In the genomic region with DNA sequence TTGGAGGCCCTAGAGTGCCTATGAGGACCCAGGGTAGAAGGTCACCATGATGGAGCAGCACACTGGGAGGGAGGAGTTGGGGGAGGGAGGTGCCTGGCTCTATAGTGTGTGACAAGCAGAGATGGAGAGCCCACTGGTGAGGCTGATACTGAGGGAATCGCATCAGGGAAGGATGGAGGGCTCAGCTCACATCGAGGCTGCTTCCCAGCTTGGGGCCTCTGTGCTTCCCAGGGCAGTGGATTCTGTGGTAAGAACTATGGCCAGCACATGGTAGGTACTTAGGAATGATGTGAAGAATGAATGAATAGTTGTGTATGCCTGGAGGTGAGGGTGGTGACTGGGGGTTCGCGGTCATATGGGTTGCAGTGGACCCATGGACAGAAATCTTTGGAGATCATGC, we compare ENCODE assay signal across 17 cellular contexts. TPM values are rescaled to one million over a fixed set of nuclear protein-coding genes. Genes with fewer than 3 reads are reported as not detected.
DNase-seq lines count a peak whose midpoint lies in the region; ATAC-seq and TF ChIP-seq lines count a peak whose summit lies in the region.
"Had no signal": no experiment of that assay in that cellular context is flagged by ENCODE, and none has a peak within 500 bp of the region (broad histone marks: within the 10 kb centered on the region; RNA-seq: fewer than 3 reads in every experiment).

No MANE protein-coding gene starts in this region.

- no peaks in the 10 kb centered on the region for H4K20me1 ChIP-seq in H9 (ENCODE audit: control insufficient read depth, insufficient read depth, insufficient read length)

- H2AFZ ChIP-seq in H9 (ENCODE audit: low read length), result no peak overlapping the region

- intact Hi-C loops in upper lobe of right lung (cut with DNase I), result no loop called here

- H3K4me2 ChIP-seq in H9 (ENCODE audit: insufficient read depth, insufficient read length, low read length), result no peak overlapping the region

- peak overlapping the region in 3 of 5 donors; percentile 61 to 67 (median 65) for H3K4me3 ChIP-seq in subcutaneous abdominal adipose tissue (ENCODE audit: low read depth in 1 of 5, low read length in 5 of 5)
- no peak overlapping the region for H3K4me3 ChIP-seq in upper lobe of right lung

- no peak overlapping the region for H2BK12ac ChIP-seq in H9 (ENCODE audit: insufficient read length, low read depth, low read length)

- no peak overlapping the region for H2BK20ac ChIP-seq in H9 (ENCODE audit: low read depth, low read length, poor library complexity, severe bottlenecking)

- H3K4me1 ChIP-seq in H9 (ENCODE audit: insufficient read depth, low read length) (no peaks in the 10 kb centered on the region; the same call in 1 of the 2 replicates), subcutaneous abdominal adipose tissue (ENCODE audit: control insufficient read depth in 5 of 5, insufficient read depth in 5 of 5, low read length in 5 of 5) (peaks cover 11 to 79% (median 65%) of the 10 kb centered on the region in 5 donors), upper lobe of right lung (peaks cover 20% of the 10 kb centered on the region)

- no peak overlapping the region for H3K9ac ChIP-seq in H9 (ENCODE audit: extremely low read depth, insufficient read length, low read length)
- no peak overlapping the region for H3K9ac ChIP-seq in subcutaneous abdominal adipose tissue (ENCODE audit: low read length in 5 of 5)

- H3K27ac ChIP-seq in H9 (ENCODE audit: insufficient read length, low read depth, low read length) (no peak overlapping the region), angular gyrus (ENCODE audit: low read depth, low read length) (peak overlapping the region; percentile 11), subcutaneous abdominal adipose tissue (ENCODE audit: low read depth, low read length) (peak overlapping the region; percentile 72), upper lobe of right lung (no peak overlapping the region)

- H3K4ac ChIP-seq in H9 (ENCODE audit: low read depth, low read length), result no peak overlapping the region

- H3K9me3 Mint-ChIP-seq in H9 (no peaks in the 10 kb centered on the region), mesothelial cell of epicardium (no peaks in the 10 kb centered on the region)
- H3K9me3 Mint-ChIP-seq: activated naive CD4-positive, alpha-beta T cell treated with anti-CD3 and anti-CD28 coated beads, Interleukin-2, amount 10 ng/mL, durations not matched to agents 7 days and 5 days had no signal

- H3K27me3 Mint-ChIP-seq in H9 (ENCODE audit: low read depth), result peaks cover 33% of the 10 kb centered on the region
- H3K27me3 Mint-ChIP-seq in mesothelial cell of epicardium (ENCODE audit: low read depth), result no peaks in the 10 kb centered on the region

- H4K5ac ChIP-seq in H9 (ENCODE audit: insufficient read length, low read depth, low read length), result no peak overlapping the region

- H4K8ac ChIP-seq in H9 (replicated peaks; ENCODE audit: insufficient read length, low read depth, low read length), result no peak overlapping the region

- ATAC-seq in upper lobe of right lung (no peak), GM18870 (IDR thresholded peaks at IDR 0.05; ENCODE audit: unreplicated experiment) (no peak)

- no peak overlapping the region for H2BK15ac ChIP-seq in H9 (ENCODE audit: low read depth, low read length)

- H3K27ac Mint-ChIP-seq in H9 (no peak overlapping the region), mesothelial cell of epicardium (no peak overlapping the region)
- H3K27ac Mint-ChIP-seq: activated naive CD4-positive, alpha-beta T cell treated with anti-CD3 and anti-CD28 coated beads, Interleukin-2, amount 10 ng/mL, durations not matched to agents 7 days and 5 days had no signal

- no peaks in the 10 kb centered on the region for H3K79me1 ChIP-seq in H9 (ENCODE audit: insufficient read depth, low read depth, low read length, poor library complexity, severe bottlenecking)

- TF ChIP-seq CTCF in H9 (conservative IDR thresholded peaks at IDR 0.05) (no peak), mesothelial cell of epicardium (IDR thresholded peaks at IDR 0.05; ENCODE audit: unreplicated experiment) (no peak), upper lobe of right lung (IDR thresholded peaks at IDR 0.05) (no peak)

- H4K91ac ChIP-seq in H9 (ENCODE audit: insufficient read length, low read depth, low read length), result no peak overlapping the region

- H3K9me3 ChIP-seq in H9 (ENCODE audit: control insufficient read depth, low read depth, low read length) (no peaks in the 10 kb centered on the region), subcutaneous abdominal adipose tissue (ENCODE audit: control insufficient read depth in 5 of 5, low read length in 5 of 5) (no peaks in the 10 kb centered on the region), upper lobe of right lung (no peaks in the 10 kb centered on the region)
- H3K9me3 ChIP-seq: SK-N-SH, testis had no signal

- no peak overlapping the region for H3K56ac ChIP-seq in H9 (ENCODE audit: insufficient read length, low read depth, low read length)

- no peak for DNase-seq in H9
- DNase-seq in mesothelial cell of epicardium (ENCODE audit: low spot score in 2 of 2, unreplicated experiment in 2 of 2), result no peak
- DNase-seq in T1000 (lab: John Stamatoyannopoulos, UW), result no peak
- no peak for DNase-seq in upper lobe of right lung
- DNase-seq: activated CD4-positive, alpha-beta T cell treated with anti-CD3 and anti-CD28 coated beads, Interleukin-2, amount 50 U/mL, for 1 hour; activated naive CD4-positive, alpha-beta T cell treated with anti-CD3 and anti-CD28 coated beads, Interleukin-2, amount 10 ng/mL, durations not matched to agents 7 days and 5 days; H7; hippocampal formation; midbrain; NCI-H1092; occipital lobe; SK-N-SH; stimulated activated CD4-positive, alpha-beta T cell treated with anti-CD3 and anti-CD28 coated beads, Interleukin-2, amount 100 ng/mL, for 48 hours; testis had no signal

- H3K36me3 Mint-ChIP-seq in H9 (ENCODE audit: insufficient read depth in 1 of 3, low read depth in 3 of 3), result no peaks in the 10 kb centered on the region
- no peaks in the 10 kb centered on the region for H3K36me3 Mint-ChIP-seq in mesothelial cell of epicardium
- H3K36me3 Mint-ChIP-seq: activated naive CD4-positive, alpha-beta T cell treated with anti-CD3 and anti-CD28 coated beads, Interleukin-2, amount 10 ng/mL, durations not matched to agents 7 days and 5 days had no signal

- no peaks in the 10 kb centered on the region for H3K79me2 ChIP-seq in H9 (ENCODE audit: insufficient read depth, low read length)

- H3K23me2 ChIP-seq in H9 (ENCODE audit: insufficient read length, low read depth, low read length, poor library complexity, severe bottlenecking), result peaks cover 10% of the 10 kb centered on the region

- no peak overlapping the region for H3T11ph ChIP-seq in H9 (ENCODE audit: low read length)

- H3K18ac ChIP-seq in H9 (ENCODE audit: insufficient read length, low read depth, low read length), result no peak overlapping the region

- no peak overlapping the region for H2BK5ac ChIP-seq in H9 (ENCODE audit: insufficient read length, low read length)

- H3K4me3 Mint-ChIP-seq in H9 (peak overlapping the region; percentile 52 to 72; a peak in 3 of 5 replicates), mesothelial cell of epicardium (peak overlapping the region; percentile 64)
- H3K4me3 Mint-ChIP-seq: activated naive CD4-positive, alpha-beta T cell treated with anti-CD3 and anti-CD28 coated beads, Interleukin-2, amount 10 ng/mL, durations not matched to agents 7 days and 5 days had no signal

- H3K4me1 Mint-ChIP-seq in H9, result peaks cover 20 to 30% of the 10 kb centered on the region in 2 experiments
- peaks cover 23% of the 10 kb centered on the region for H3K4me1 Mint-ChIP-seq in mesothelial cell of epicardium

- no peak overlapping the region for H2BK120ac ChIP-seq in H9 (ENCODE audit: low read depth, low read length, poor library complexity, severe bottlenecking)

- H2AK5ac ChIP-seq in H9 (ENCODE audit: insufficient read length, low read length), result no peak overlapping the region

- H3K23ac ChIP-seq in H9 (ENCODE audit: insufficient read length, low read depth, low read length), result no peak overlapping the region

- H3K36me3 ChIP-seq in subcutaneous abdominal adipose tissue (ENCODE audit: control insufficient read depth in 5 of 5, insufficient read depth in 5 of 5, low read length in 5 of 5) (no peaks in the 10 kb centered on the region), upper lobe of right lung (no peaks in the 10 kb centered on the region)

- no CpG with 5 or more reads among the region's 4 CpGs for WGBS in H9 (ENCODE audit: extremely low coverage, insufficient read length, low lambda C conversion rate)

- H3K27me3 ChIP-seq in H9 (ENCODE audit: insufficient read depth, low read length) (no peaks in the 10 kb centered on the region; the same call in 1 of the 2 replicates), subcutaneous abdominal adipose tissue (ENCODE audit: control insufficient read depth in 5 of 5, insufficient read depth in 4 of 5, low read length in 5 of 5) (no peaks in the 10 kb centered on the region), upper lobe of right lung (no peaks in the 10 kb centered on the region)
- H3K27me3 ChIP-seq: testis had no signal

- no peak overlapping the region for H3K14ac ChIP-seq in H9 (ENCODE audit: insufficient read depth, low read length)

RNA-seq across cellular contexts. Expression of gene EPB41L1, which starts 1.3 kb away (rescaled TPM):
- 29.9 and 31.1 TPM in 2 replicates for total RNA-seq in H9 (2021)
- 42.8 to 44.3 TPM (median 43.1 TPM) in 3 replicates for total RNA-seq in mesothelial cell of epicardium
- total RNA-seq in upper lobe of right lung, result 61.4 TPM

Comparison
In these comparisons a context has a peak if more than half of its experiments do, and no peak if none do; other contexts are left out.
1. H3K27ac ChIP-seq: peak in angular gyrus (single experiment) and subcutaneous abdominal adipose tissue (single experiment); none in H9 (single experiment) and upper lobe of right lung (single experiment).